In the genomic region with DNA sequence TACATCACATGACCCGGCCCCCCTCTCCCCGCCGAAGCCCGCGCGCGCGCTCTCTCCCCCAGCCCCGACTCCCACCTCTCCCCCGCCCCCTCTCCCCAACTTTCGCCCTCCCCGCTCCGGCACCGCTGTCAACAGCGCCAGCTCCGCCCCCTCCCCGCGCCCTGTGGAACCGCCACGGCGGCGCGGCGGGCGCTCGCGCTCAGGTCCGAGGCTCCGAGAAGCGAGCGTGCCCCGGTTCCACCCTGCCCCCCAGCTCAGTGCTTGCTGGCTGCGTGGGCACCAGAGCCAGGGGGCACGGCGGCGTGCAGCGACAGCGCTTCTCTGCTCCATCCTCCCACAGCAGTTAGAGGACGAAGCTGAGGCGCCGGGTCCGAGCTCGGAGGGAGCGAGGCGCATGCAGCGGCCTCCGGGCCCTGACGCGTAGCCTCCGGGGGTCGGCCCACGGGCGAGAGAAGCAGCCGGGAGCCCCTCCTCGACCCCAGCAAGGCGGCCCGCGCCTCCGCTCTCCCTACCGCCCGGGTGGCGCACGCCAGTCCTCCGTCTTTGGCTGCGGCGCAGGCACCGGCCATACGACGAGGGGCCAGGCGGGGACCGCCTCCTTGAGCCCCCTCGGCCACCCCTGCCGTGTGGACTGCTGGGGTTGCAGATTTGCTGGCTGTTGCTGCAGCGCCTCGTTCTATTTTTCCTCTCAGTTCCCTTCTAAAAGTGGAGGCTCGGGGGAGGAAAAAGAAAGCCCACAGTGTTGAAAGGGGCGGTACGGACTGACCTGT, we compare ENCODE assay signal across 8 cellular contexts.
A peak's percentile ranks its signal among the peaks of the same experiment; 100 is the strongest.
DNase-seq lines count a peak whose midpoint lies in the region; ATAC-seq, FAIRE-seq and TF ChIP-seq lines count a peak whose summit lies in the region.

No MANE protein-coding gene starts in this region.

- POLR2A ChIA-PET in RWPE1 (lab: Yijun Ruan, JAX; ENCODE audit: low non-redundant PET): interaction anchor here (0.6 to 1.6 kb wide), 4 partner anchors 9 to 405 kb away, joined by 3 to 4 read pairs (median 4); no protein-coding TSS in a partner anchor

- under 1% methylated on average over 63 of the region's 78 CpGs for WGBS in prostate gland

- H3K27ac ChIP-seq in RWPE1 (peak overlapping the region; percentile 99), prostate gland (peak overlapping the region; percentile 99)

- H3K4me1 ChIP-seq in prostate gland (replicated peaks): peaks cover 5% of the 10 kb centered on the region

- no peaks in the 10 kb centered on the region for H3K9me3 ChIP-seq in prostate gland

- H3K9me3 Mint-ChIP-seq in activated naive CD4-positive, alpha-beta T cell treated with anti-CD3 and anti-CD28 coated beads, Interleukin-2, amount 10 ng/mL, durations not matched to agents 7 days and 5 days: no peaks in the 10 kb centered on the region

- FAIRE-seq in urothelium cell line (lab: Jason Lieb, UNC): no peak

- H3K36me3 ChIP-seq in prostate gland: no peaks in the 10 kb centered on the region

- CTCF ChIA-PET in RWPE1 (lab: Yijun Ruan, JAX): interaction anchor here (0.6 to 1.3 kb wide), 3 partner anchors 40 to 499 kb away, joined by 3 to 7 read pairs (median 4); no protein-coding TSS in a partner anchor
- CTCF ChIA-PET in activated naive CD4-positive, alpha-beta T cell treated with anti-CD3 and anti-CD28 coated beads, Interleukin-2, amount 10 ng/mL, durations not matched to agents 7 days and 5 days (lab: Charles Lee): interaction anchor here (1.0 to 4.8 kb wide), 4 partner anchors 40 to 787 kb away, joined by 4 to 27 read pairs (median 12); a partner anchor contains a TSS

- intact Hi-C loops in Right ventricle myocardium inferior (cut with DNase I): loop anchor here (2.0 to 10.0 kb wide), 5 partner anchors 42 to 680 kb away; a partner anchor contains a TSS
- intact Hi-C loops in prostate gland (cut with DNase I): loop anchor here (2.0 to 5.0 kb wide), 3 partner anchors 42 to 788 kb away; a partner anchor contains a TSS

- peaks cover 56% of the 10 kb centered on the region for H3K4me1 Mint-ChIP-seq in activated naive CD4-positive, alpha-beta T cell treated with anti-CD3 and anti-CD28 coated beads, Interleukin-2, amount 10 ng/mL, durations not matched to agents 7 days and 5 days

- ATAC-seq in GM18873 (IDR thresholded peaks at IDR 0.05; ENCODE audit: low FRiP score, unreplicated experiment) (peak; percentile 13), HG03280 (IDR thresholded peaks at IDR 0.05; ENCODE audit: unreplicated experiment) (peak; percentile 41), Right ventricle myocardium inferior (peak; percentile 18)

- peak overlapping the region; percentile 98 for H3K27ac Mint-ChIP-seq in activated naive CD4-positive, alpha-beta T cell treated with anti-CD3 and anti-CD28 coated beads, Interleukin-2, amount 10 ng/mL, durations not matched to agents 7 days and 5 days

- no peak for TF ChIP-seq CTCF in RWPE1 (conservative IDR thresholded peaks at IDR 0.05; ENCODE audit: low read depth)
- TF ChIP-seq CTCF in prostate gland (IDR thresholded peaks at IDR 0.05): peak in 1 of 4 experiments; percentile 12

- peaks cover 30% of the 10 kb centered on the region for H3K36me3 Mint-ChIP-seq in activated naive CD4-positive, alpha-beta T cell treated with anti-CD3 and anti-CD28 coated beads, Interleukin-2, amount 10 ng/mL, durations not matched to agents 7 days and 5 days

- peak; percentile 43 for TF ChIP-seq POLR2A in prostate gland (IDR thresholded peaks at IDR 0.05)

- H3K4me3 ChIP-seq in prostate gland: peak overlapping the region; percentile 95 to 96

- peaks cover 25% of the 10 kb centered on the region for H3K27me3 Mint-ChIP-seq in activated naive CD4-positive, alpha-beta T cell treated with anti-CD3 and anti-CD28 coated beads, Interleukin-2, amount 10 ng/mL, durations not matched to agents 7 days and 5 days

- DNase-seq in AG08395 (ENCODE audit: low spot score): peak; percentile 99
- peak; percentile 98 for DNase-seq in RWPE1 (ENCODE audit: low spot score)
- peak; percentile 97 for DNase-seq in activated naive CD4-positive, alpha-beta T cell treated with anti-CD3 and anti-CD28 coated beads, Interleukin-2, amount 10 ng/mL, durations not matched to agents 7 days and 5 days
- DNase-seq in Right ventricle myocardium inferior (ENCODE audit: missing footprints): peak; percentile 98
- DNase-seq in prostate gland (ENCODE audit: low spot score): peak; percentile 97
- peak; percentile 22 for DNase-seq in urothelium cell line (ENCODE audit: low spot score)

- peaks cover 4% of the 10 kb centered on the region for H3K27me3 ChIP-seq in prostate gland (replicated peaks; ENCODE audit: insufficient read depth)

- peak overlapping the region; percentile 87 for H3K4me3 Mint-ChIP-seq in activated naive CD4-positive, alpha-beta T cell treated with anti-CD3 and anti-CD28 coated beads, Interleukin-2, amount 10 ng/mL, durations not matched to agents 7 days and 5 days

Comparison
In these comparisons a context has a peak if more than half of its experiments do, and no peak if none do; other contexts are left out.
1. Peak in every context shown above with its lines: DNase-seq, ATAC-seq, H3K4me3 ChIP-seq and H3K27ac ChIP-seq.
2. DNase-seq: peak in every context shown above with its lines; median percentile 99 in AG08395; 98 in RWPE1; 98 in Right ventricle myocardium inferior; 97 in activated naive CD4-positive, alpha-beta T cell treated with anti-CD3 and anti-CD28 coated beads, Interleukin-2, amount 10 ng/mL, durations not matched to agents 7 days and 5 days; 97 in prostate gland; 22 in urothelium cell line.